8 cellular contexts compared by ENCODE assay signal in genomic region chr2:20411361-20411894, GRCh38. TPM values are rescaled to one million over a fixed set of nuclear protein-coding genes. Genes with fewer than 3 reads are reported as not detected.
A peak's percentile ranks its signal among the peaks of the same experiment; 100 is the strongest.
DNase-seq lines count a peak whose midpoint lies in the region; ATAC-seq and TF ChIP-seq lines count a peak whose summit lies in the region.

No MANE protein-coding gene starts in this region.

- TF ChIP-seq CTCF in PC-3 (conservative IDR thresholded peaks at IDR 0.05; ENCODE audit: low read depth, low read length) (peak; percentile 90), fibroblast of mammary gland (conservative IDR thresholded peaks at IDR 0.05; ENCODE audit: control insufficient read depth, insufficient read depth, low read depth, low read length) (peak; percentile 88), neural progenitor cell (IDR thresholded peaks at IDR 0.05) (peak; percentile 73)

- H3K4me1 ChIP-seq in PC-3 (ENCODE audit: insufficient read depth, low read length) (no peaks in the 10 kb centered on the region), neural progenitor cell (no peaks in the 10 kb centered on the region)

- H3K27me3 Mint-ChIP-seq in neural progenitor cell (ENCODE audit: insufficient read depth, low read depth) = peaks cover 5% of the 10 kb centered on the region

- H3K9me2 ChIP-seq in PC-3 (replicated peaks; ENCODE audit: low read length) = no peaks in the 10 kb centered on the region

- peaks cover 27% of the 10 kb centered on the region for H3K9me3 Mint-ChIP-seq in neural progenitor cell

- no peaks in the 10 kb centered on the region for H3K36me3 Mint-ChIP-seq in neural progenitor cell

- H2AFZ ChIP-seq in PC-3 (ENCODE audit: low read length) (no peak overlapping the region), neural progenitor cell (replicated peaks) (no peak overlapping the region)

- H3F3A ChIP-seq in PC-3 (ENCODE audit: low read length, unreplicated experiment) (no peaks in the 10 kb centered on the region), neural progenitor cell (ENCODE audit: low read depth) (no peaks in the 10 kb centered on the region)

- CTCF ChIA-PET in PC-3 (lab: Charles Lee) = interaction anchor here (0.6 to 2.0 kb wide), 12 partner anchors 8 to 224 kb away, joined by 3 to 18 read pairs (median 6); partner anchors contain the start of gene RHOB

- peak; percentile 99 for ATAC-seq in GM19397 (IDR thresholded peaks at IDR 0.05; ENCODE audit: unreplicated experiment)
- ATAC-seq in HG03442 (IDR thresholded peaks at IDR 0.05; ENCODE audit: unreplicated experiment) = peak; percentile 100
- ATAC-seq in PC-3 = peak; percentile 99

- no peak overlapping the region for H3K4me3 ChIP-seq in PC-3 (ENCODE audit: low read length)
- H3K4me3 ChIP-seq in fibroblast of mammary gland (ENCODE audit: control insufficient read depth, low read depth, low read length) = no peak overlapping the region
- no peak overlapping the region for H3K4me3 ChIP-seq in neural progenitor cell

- H3K79me2 ChIP-seq in PC-3 (ENCODE audit: low read length) (no peaks in the 10 kb centered on the region), neural progenitor cell (ENCODE audit: low read depth) (no peaks in the 10 kb centered on the region)

- no peak overlapping the region for H3K27ac Mint-ChIP-seq in neural progenitor cell

- H3K27me3 ChIP-seq in PC-3 (ENCODE audit: low read length) (no peaks in the 10 kb centered on the region), neural progenitor cell (no peaks in the 10 kb centered on the region)

- no TSS peak for BruUV-seq in PC-3 (replicated peaks; lab: Mats Ljungman, UMichigan)

- no peaks in the 10 kb centered on the region for H3K4me1 Mint-ChIP-seq in neural progenitor cell

- peaks cover 19% of the 10 kb centered on the region for H3K9me3 ChIP-seq in PC-3 (ENCODE audit: low read length)
- peaks cover 4% of the 10 kb centered on the region for H3K9me3 ChIP-seq in neural progenitor cell (ENCODE audit: low read depth)

- intact Hi-C loops in PC-3 (cut with micrococcal nuclease) = loop anchor here (1.0 to 2.0 kb wide), 3 partner anchors 27 to 224 kb away; no protein-coding TSS in a partner anchor

- H3K9ac ChIP-seq in PC-3 (ENCODE audit: low read length) = no peak overlapping the region
- no peak overlapping the region for H3K9ac ChIP-seq in neural progenitor cell

- H3K4me2 ChIP-seq in PC-3 (ENCODE audit: low read length) (no peak overlapping the region), neural progenitor cell (no peak overlapping the region)

- DNase-seq in D341Med (ENCODE audit: low spot score) (peak; percentile 72), PC-3 (peak; percentile 89), activated T-cell treated with anti-CD3 and anti-CD28 coated beads for 48 hours (ENCODE audit: low read depth) (peak; percentile 60), fibroblast of mammary gland (ENCODE audit: low read depth) (peak; percentile 85), neural progenitor cell (ENCODE audit: low spot score) (peak; percentile 78), superior temporal gyrus (ENCODE audit: extremely low spot score) (peak; percentile 36)

- H3K36me3 ChIP-seq in PC-3 (ENCODE audit: low read depth, low read length) (no peaks in the 10 kb centered on the region; the same call in 1 of the 2 replicates), neural progenitor cell (no peaks in the 10 kb centered on the region)

- no peak overlapping the region for H3K4me3 Mint-ChIP-seq in neural progenitor cell

- H4K20me1 ChIP-seq in PC-3 (ENCODE audit: low read length) = no peaks in the 10 kb centered on the region
- no peaks in the 10 kb centered on the region for H4K20me1 ChIP-seq in neural progenitor cell (ENCODE audit: low read depth)

- POLR2A ChIA-PET in PC-3 (lab: Charles Lee; ENCODE audit: unreplicated experiment) = interaction anchor here (0.8 kb wide), 1 partner anchor 35 kb away, joined by 3 read pairs; the partner anchor contains the start of gene RHOB

- no peak overlapping the region for H3K27ac ChIP-seq in PC-3 (ENCODE audit: low read length)
- no peak overlapping the region for H3K27ac ChIP-seq in neural progenitor cell

RNA-seq across cellular contexts. Expression of gene RHOB, which starts 35.4 kb away (rescaled TPM):
- total RNA-seq in PC-3 (2014; rRNA removed) = 88.5 and 108 TPM in 2 replicates
- 16.1 and 28.7 TPM in 2 replicates for total RNA-seq in neural progenitor cell (ENCODE audit: low replicate concordance)

Comparison
In these comparisons a context has a peak if more than half of its experiments do, and no peak if none do; other contexts are left out.
1. DNase-seq: peak in every context shown above with its lines; median percentile 89 in PC-3; 85 in fibroblast of mammary gland; 78 in neural progenitor cell; 72 in D341Med; 60 in activated T-cell treated with anti-CD3 and anti-CD28 coated beads for 48 hours; 36 in superior temporal gyrus.